1 cellular context compared by ENCODE assay signal in the genomic region with DNA sequence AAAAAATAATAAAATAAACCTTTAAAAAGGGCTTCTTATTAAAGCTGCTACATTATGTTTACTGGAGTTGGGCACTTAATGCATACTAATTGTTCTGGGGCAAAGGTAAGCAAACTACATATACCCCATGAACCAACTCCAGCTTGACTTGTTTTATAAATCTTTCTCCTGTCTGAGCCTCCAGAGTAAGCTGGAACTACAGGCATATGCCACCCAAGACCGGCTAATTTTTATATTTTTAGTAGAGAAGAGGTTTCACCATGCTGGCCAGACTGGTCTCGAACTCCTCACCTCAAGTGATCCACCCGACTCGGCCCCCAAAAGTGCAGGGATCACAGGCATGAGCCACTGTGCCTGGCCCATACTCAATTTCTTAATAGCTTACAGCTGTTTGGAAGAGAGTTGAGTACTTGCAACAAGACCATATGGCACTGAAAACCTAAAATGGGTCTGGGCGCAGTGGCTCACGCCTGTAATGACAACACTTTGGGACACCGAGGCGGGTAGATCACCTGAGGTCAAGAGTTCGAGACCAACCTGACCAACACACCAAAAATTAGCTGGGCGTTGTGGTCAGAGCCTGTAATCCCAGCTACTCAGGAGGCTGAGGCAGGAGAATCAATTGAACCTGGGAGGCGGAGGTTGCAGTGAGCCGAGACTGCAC.
A peak's percentile ranks its signal among the peaks of the same experiment; 100 is the strongest.
TF ChIP-seq lines count a peak whose summit lies in the region.

No MANE protein-coding gene starts in this region.

TF ChIP-seq in K562, 482 proteins besides CTCF, POLR2A, EP300 and RAD21:
- peak; percentile 29; the same call in 1 of the 2 replicates for TF ChIP-seq SUPT5H (IDR thresholded peaks at IDR 0.05)
- no peak for TF ChIP-seq ZFPM2 (CRISPR knock-in tag; IDR thresholded peaks at IDR 0.05)
TF ChIP-seq in K562: peak in this region for 1.
